ENCODE assay signal across 1 cellular context in the genomic region with DNA sequence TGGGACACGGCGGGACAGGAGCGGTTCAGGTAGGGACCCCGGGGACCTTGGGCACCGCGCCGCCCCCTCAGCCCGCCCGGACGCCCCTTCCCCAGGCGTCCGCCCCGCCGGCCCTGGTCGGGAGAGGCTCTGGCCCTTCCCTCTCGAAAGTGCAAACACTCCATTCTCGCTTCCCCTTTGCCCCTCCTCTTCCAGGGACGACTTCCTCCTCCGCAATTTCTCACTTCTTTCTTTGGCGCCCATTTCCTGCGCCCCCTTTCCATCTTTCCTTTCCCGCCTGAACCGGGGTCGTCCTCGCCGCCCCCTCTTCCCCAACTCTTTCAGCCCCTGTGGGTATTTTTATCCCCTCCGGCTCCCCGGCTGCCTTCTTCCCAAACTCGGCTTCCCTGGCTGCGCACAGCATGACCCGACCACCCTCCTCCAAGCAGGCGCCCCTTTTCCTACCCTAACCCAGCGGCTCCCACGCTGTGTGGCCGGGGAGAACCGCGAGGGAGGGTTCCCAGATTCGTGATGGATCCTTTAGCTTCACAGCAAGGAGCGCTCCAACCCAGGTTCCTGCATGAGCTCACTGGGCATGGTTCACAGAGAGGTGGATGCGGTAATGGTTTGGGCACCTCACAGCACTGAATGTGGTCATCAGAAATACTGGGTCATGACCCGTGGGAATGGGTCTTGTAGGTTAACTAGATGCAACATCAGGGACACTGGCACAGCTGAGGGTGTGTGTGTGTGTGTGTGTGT.
TF ChIP-seq lines count a peak whose summit lies in the region.

No MANE protein-coding gene starts in this region.

TF ChIP-seq in WTC11, 78 proteins besides CTCF, POLR2A, EP300 and RAD21 (continued from another document):
- TF ChIP-seq, protein P1, sequence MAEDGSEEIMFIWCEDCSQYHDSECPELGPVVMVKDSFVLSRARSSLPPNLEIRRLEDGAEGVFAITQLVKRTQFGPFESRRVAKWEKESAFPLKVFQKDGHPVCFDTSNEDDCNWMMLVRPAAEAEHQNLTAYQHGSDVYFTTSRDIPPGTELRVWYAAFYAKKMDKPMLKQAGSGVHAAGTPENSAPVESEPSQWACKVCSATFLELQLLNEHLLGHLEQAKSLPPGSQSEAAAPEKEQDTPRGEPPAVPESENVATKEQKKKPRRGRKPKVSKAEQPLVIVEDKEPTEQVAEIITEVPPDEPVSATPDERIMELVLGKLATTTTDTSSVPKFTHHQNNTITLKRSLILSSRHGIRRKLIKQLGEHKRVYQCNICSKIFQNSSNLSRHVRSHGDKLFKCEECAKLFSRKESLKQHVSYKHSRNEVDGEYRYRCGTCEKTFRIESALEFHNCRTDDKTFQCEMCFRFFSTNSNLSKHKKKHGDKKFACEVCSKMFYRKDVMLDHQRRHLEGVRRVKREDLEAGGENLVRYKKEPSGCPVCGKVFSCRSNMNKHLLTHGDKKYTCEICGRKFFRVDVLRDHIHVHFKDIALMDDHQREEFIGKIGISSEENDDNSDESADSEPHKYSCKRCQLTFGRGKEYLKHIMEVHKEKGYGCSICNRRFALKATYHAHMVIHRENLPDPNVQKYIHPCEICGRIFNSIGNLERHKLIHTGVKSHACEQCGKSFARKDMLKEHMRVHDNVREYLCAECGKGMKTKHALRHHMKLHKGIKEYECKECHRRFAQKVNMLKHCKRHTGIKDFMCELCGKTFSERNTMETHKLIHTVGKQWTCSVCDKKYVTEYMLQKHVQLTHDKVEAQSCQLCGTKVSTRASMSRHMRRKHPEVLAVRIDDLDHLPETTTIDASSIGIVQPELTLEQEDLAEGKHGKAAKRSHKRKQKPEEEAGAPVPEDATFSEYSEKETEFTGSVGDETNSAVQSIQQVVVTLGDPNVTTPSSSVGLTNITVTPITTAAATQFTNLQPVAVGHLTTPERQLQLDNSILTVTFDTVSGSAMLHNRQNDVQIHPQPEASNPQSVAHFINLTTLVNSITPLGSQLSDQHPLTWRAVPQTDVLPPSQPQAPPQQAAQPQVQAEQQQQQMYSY (CRISPR knock-in tag; IDR thresholded peaks at IDR 0.05) = peak; percentile 64
- TF ChIP-seq TP53 (CRISPR knock-in tag; IDR thresholded peaks at IDR 0.05) = peak; percentile 71; the same call in 1 of the 2 replicates
- TF ChIP-seq ZNF232 (CRISPR knock-in tag; IDR thresholded peaks at IDR 0.05) = no peak
- TF ChIP-seq NR3C1 (CRISPR knock-in tag; conservative IDR thresholded peaks at IDR 0.05; ENCODE audit: low read depth) = peak; percentile 50; the same call in 1 of the 2 replicates
- 0 out of 2 replicates have a peak, but pooled peaks have one; percentile 26 for TF ChIP-seq TEAD1 (CRISPR knock-in tag; IDR thresholded peaks at IDR 0.05)
- TF ChIP-seq, protein P2, sequence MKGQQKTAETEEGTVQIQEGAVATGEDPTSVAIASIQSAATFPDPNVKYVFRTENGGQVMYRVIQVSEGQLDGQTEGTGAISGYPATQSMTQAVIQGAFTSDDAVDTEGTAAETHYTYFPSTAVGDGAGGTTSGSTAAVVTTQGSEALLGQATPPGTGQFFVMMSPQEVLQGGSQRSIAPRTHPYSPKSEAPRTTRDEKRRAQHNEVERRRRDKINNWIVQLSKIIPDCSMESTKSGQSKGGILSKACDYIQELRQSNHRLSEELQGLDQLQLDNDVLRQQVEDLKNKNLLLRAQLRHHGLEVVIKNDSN (CRISPR knock-in tag; IDR thresholded peaks at IDR 0.05) = 0 out of 2 replicates have a peak, but pooled peaks have one; percentile 3
- 0 out of 2 replicates have a peak, but pooled peaks have one; percentile 25 for TF ChIP-seq SMAD4 (CRISPR knock-in tag; IDR thresholded peaks at IDR 0.05)
- no peak for TF ChIP-seq ZNF416 (CRISPR knock-in tag; IDR thresholded peaks at IDR 0.05)
